1 cellular context compared by ENCODE assay signal in genomic region chr19:17415107-17415506, GRCh38.
TF ChIP-seq lines count a peak whose summit lies in the region.

No MANE protein-coding gene starts in this region.

TF ChIP-seq in HepG2, 621 proteins besides CTCF, POLR2A, EP300 and RAD21:
- no peak for TF ChIP-seq TFE3 (CRISPR knock-in tag; IDR thresholded peaks at IDR 0.05)
TF ChIP-seq in HepG2: peak in this region for 0.
